12 cellular contexts compared by ENCODE assay signal in the genomic region with DNA sequence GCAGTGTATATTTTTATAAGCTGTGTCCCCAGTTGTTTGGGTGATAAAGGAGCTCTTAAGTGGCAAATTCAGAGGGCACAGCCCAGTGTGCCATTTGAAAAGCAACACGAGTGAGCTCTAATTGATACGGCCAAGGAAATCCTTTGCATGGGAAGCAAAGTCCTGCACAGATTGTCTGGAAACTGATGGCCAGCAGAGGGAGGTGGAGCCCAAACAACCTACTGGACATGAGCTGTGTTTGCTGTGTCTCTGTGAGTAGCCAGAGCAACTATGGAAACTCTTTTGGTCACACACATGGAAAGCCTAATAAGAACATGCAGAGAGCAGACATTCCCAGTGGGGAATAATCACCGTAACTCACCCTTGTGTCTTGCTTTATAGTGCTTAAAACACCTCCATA. TPM values are rescaled to one million over a fixed set of nuclear protein-coding genes. Genes with fewer than 3 reads are reported as not detected.
DNase-seq lines count a peak whose midpoint lies in the region; ATAC-seq and TF ChIP-seq lines count a peak whose summit lies in the region.
"Had no signal": no experiment of that assay in that cellular context is flagged by ENCODE, and none has a peak within 500 bp of the region (broad histone marks: within the 10 kb centered on the region; RNA-seq: fewer than 3 reads in every experiment).

No MANE protein-coding gene starts in this region.

- TF ChIP-seq CTCF in cardiac muscle cell (IDR thresholded peaks at IDR 0.05; ENCODE audit: low read depth, low read length) = peak; percentile 12
- no peak for TF ChIP-seq CTCF in heart left ventricle (IDR thresholded peaks at IDR 0.05)
- peak; percentile 32 for TF ChIP-seq CTCF in foreskin fibroblast (IDR thresholded peaks at IDR 0.05; ENCODE audit: low read depth, low read length)
- peak; percentile 64 for TF ChIP-seq CTCF in type B pancreatic cell (conservative IDR thresholded peaks at IDR 0.05)

- H3K4me1 Mint-ChIP-seq in type B pancreatic cell (ENCODE audit: unreplicated experiment) = no peaks in the 10 kb centered on the region
- no peaks in the 10 kb centered on the region for H3K4me1 Mint-ChIP-seq in activated T-helper 1 cell treated with anti-CD3 and anti-CD28 coated beads, Interleukin-12 subunit alpha, Interleukin-12 subunit beta, Interleukin-2, Interleukin-4 antibody, amounts not matched to agents 30 ng/mL and 10 ng/mL and 1 ng/mL, durations not matched to agents 14 hours and 24 hours and 36 hours (ENCODE audit: low read depth)

- H3K9me3 ChIP-seq in cardiac muscle cell (ENCODE audit: low read depth) = no peaks in the 10 kb centered on the region
- no peaks in the 10 kb centered on the region for H3K9me3 ChIP-seq in heart left ventricle
- peaks cover 3% of the 10 kb centered on the region; the same call in 1 of the 2 replicates for H3K9me3 ChIP-seq in HAP-1
- H3K9me3 ChIP-seq: tibial nerve had no signal

- H3K4me3 ChIP-seq in cardiac muscle cell = no peak overlapping the region
- H3K4me3 ChIP-seq in heart left ventricle = no peak overlapping the region
- H3K4me3 ChIP-seq in foreskin fibroblast (ENCODE audit: low read depth in 1 of 2, low read length in 2 of 2) = no peak overlapping the region
- H3K4me3 ChIP-seq in HAP-1 = no peak overlapping the region
- H3K4me3 ChIP-seq: tibial nerve had no signal

- H3K27ac ChIP-seq in cardiac muscle cell = no peak overlapping the region
- no peak overlapping the region for H3K27ac ChIP-seq in heart left ventricle
- H3K27ac ChIP-seq: parathyroid adenoma, tibial nerve had no signal

- H3K36me3 Mint-ChIP-seq in type B pancreatic cell = no peaks in the 10 kb centered on the region
- H3K36me3 Mint-ChIP-seq in activated T-helper 1 cell treated with anti-CD3 and anti-CD28 coated beads, Interleukin-12 subunit alpha, Interleukin-12 subunit beta, Interleukin-2, Interleukin-4 antibody, amounts not matched to agents 30 ng/mL and 10 ng/mL and 1 ng/mL, durations not matched to agents 14 hours and 24 hours and 36 hours (ENCODE audit: low read depth) = no peaks in the 10 kb centered on the region

- H3K27ac Mint-ChIP-seq in type B pancreatic cell = no peak overlapping the region
- H3K27ac Mint-ChIP-seq in activated T-helper 1 cell treated with anti-CD3 and anti-CD28 coated beads, Interleukin-12 subunit alpha, Interleukin-12 subunit beta, Interleukin-2, Interleukin-4 antibody, amounts not matched to agents 30 ng/mL and 10 ng/mL and 1 ng/mL, durations not matched to agents 14 hours and 24 hours and 36 hours = no peak overlapping the region

- peaks cover 67% of the 10 kb centered on the region for H3K27me3 Mint-ChIP-seq in type B pancreatic cell
- peaks cover 26% of the 10 kb centered on the region for H3K27me3 Mint-ChIP-seq in activated T-helper 1 cell treated with anti-CD3 and anti-CD28 coated beads, Interleukin-12 subunit alpha, Interleukin-12 subunit beta, Interleukin-2, Interleukin-4 antibody, amounts not matched to agents 30 ng/mL and 10 ng/mL and 1 ng/mL, durations not matched to agents 14 hours and 24 hours and 36 hours (ENCODE audit: insufficient read depth)

- no peaks in the 10 kb centered on the region for H3K4me1 ChIP-seq in cardiac muscle cell (ENCODE audit: low read depth)
- H3K4me1 ChIP-seq in heart left ventricle = no peaks in the 10 kb centered on the region
- H3K4me1 ChIP-seq in HAP-1 = no peaks in the 10 kb centered on the region
- H3K4me1 ChIP-seq: parathyroid adenoma, tibial nerve had no signal

- in situ Hi-C loops in HAP-1 (cut with MboI; ENCODE audit: low sequenced_read_pairs) = no loop called here

- TF ChIP-seq POLR2A in heart left ventricle (IDR thresholded peaks at IDR 0.05) = no peak

- 46 to 50% (median 48%) methylated on average over 3 of the region's 3 CpGs for WGBS in heart left ventricle, 4 donors

- no peak overlapping the region for H3K4me3 Mint-ChIP-seq in type B pancreatic cell
- no peak overlapping the region for H3K4me3 Mint-ChIP-seq in activated T-helper 1 cell treated with anti-CD3 and anti-CD28 coated beads, Interleukin-12 subunit alpha, Interleukin-12 subunit beta, Interleukin-2, Interleukin-4 antibody, amounts not matched to agents 30 ng/mL and 10 ng/mL and 1 ng/mL, durations not matched to agents 14 hours and 24 hours and 36 hours

- no peaks in the 10 kb centered on the region for H3K9me3 Mint-ChIP-seq in type B pancreatic cell
- H3K9me3 Mint-ChIP-seq in activated T-helper 1 cell treated with anti-CD3 and anti-CD28 coated beads, Interleukin-12 subunit alpha, Interleukin-12 subunit beta, Interleukin-2, Interleukin-4 antibody, amounts not matched to agents 30 ng/mL and 10 ng/mL and 1 ng/mL, durations not matched to agents 14 hours and 24 hours and 36 hours = no peaks in the 10 kb centered on the region

- DNase-seq in cardiac muscle cell (ENCODE audit: low read depth in 1 of 2, low spot score in 1 of 2) (peak; percentile 12 to 43), heart left ventricle (no peak), foreskin fibroblast (peak in 1 of 2 donors; percentile 41), type B pancreatic cell (ENCODE audit: extremely low spot score, unreplicated experiment) (no peak), HAP-1 (ENCODE audit: low spot score in 2 of 2) (no peak), HPDE6-E6E7 (ENCODE audit: extremely low spot score) (no peak)
- DNase-seq in activated T-helper 1 cell treated with anti-CD3 and anti-CD28 coated beads, Interleukin-12 subunit alpha, Interleukin-12 subunit beta, Interleukin-2, Interleukin-4 antibody, amounts not matched to agents 30 ng/mL and 10 ng/mL and 1 ng/mL, durations not matched to agents 14 hours and 24 hours and 36 hours (ENCODE audit: low spot score) = no peak
- DNase-seq: effector memory CD4-positive, alpha-beta T cell; NCI-H446 had no signal

- intact Hi-C loops in heart left ventricle (cut with DNase I) = no loop called here
- intact Hi-C loops in activated T-helper 1 cell treated with anti-CD3 and anti-CD28 coated beads, Interleukin-12 subunit alpha, Interleukin-12 subunit beta, Interleukin-2, Interleukin-4 antibody, amounts not matched to agents 30 ng/mL and 10 ng/mL and 1 ng/mL, durations not matched to agents 14 hours and 24 hours and 36 hours (cut with micrococcal nuclease) = no loop called here

- no peaks in the 10 kb centered on the region for H3K27me3 ChIP-seq in cardiac muscle cell
- H3K27me3 ChIP-seq in heart left ventricle = peaks cover 0 to 45% (median 5%) of the 10 kb centered on the region in 9 donors
- peaks cover 13% of the 10 kb centered on the region for H3K27me3 ChIP-seq in HAP-1 (ENCODE audit: low read depth)

- ATAC-seq in heart left ventricle = no peak
- peak; percentile 76 for ATAC-seq in SK-N-SH treated with all-trans-retinoic acid at 6 μM for 48 hours

- H3K36me3 ChIP-seq in cardiac muscle cell (no peaks in the 10 kb centered on the region), heart left ventricle (no peaks in the 10 kb centered on the region), HAP-1 (replicated peaks) (no peaks in the 10 kb centered on the region)
- H3K36me3 ChIP-seq: tibial nerve had no signal

TF ChIP-seq in SK-N-SH treated with all-trans-retinoic acid at 6 μM for 48 hours, 23 proteins besides CTCF, POLR2A, EP300 and RAD21:
- TF ChIP-seq RARB (CRISPR knock-in tag; IDR thresholded peaks at IDR 0.05) = no peak
- TF ChIP-seq GLIS3 (CRISPR knock-in tag; IDR thresholded peaks at IDR 0.05) = no peak
- TF ChIP-seq ZC3H10 (CRISPR knock-in tag; IDR thresholded peaks at IDR 0.05) = no peak
- no peak for TF ChIP-seq ZFP3 (CRISPR knock-in tag; IDR thresholded peaks at IDR 0.05)
- TF ChIP-seq CSRNP3 (CRISPR knock-in tag; IDR thresholded peaks at IDR 0.05) = no peak
- no peak for TF ChIP-seq ARNTL (CRISPR knock-in tag; IDR thresholded peaks at IDR 0.05; ENCODE audit: borderline replicate concordance, low read depth)
- TF ChIP-seq ZNF565 (CRISPR knock-in tag; conservative IDR thresholded peaks at IDR 0.05; ENCODE audit: low read depth) = no peak
- no peak for TF ChIP-seq OSR1 (CRISPR knock-in tag; IDR thresholded peaks at IDR 0.05)
- TF ChIP-seq PPARA (CRISPR knock-in tag; IDR thresholded peaks at IDR 0.05; ENCODE audit: borderline replicate concordance) = no peak
- TF ChIP-seq POU6F1 (CRISPR knock-in tag; IDR thresholded peaks at IDR 0.05; ENCODE audit: borderline replicate concordance, low read depth) = no peak
- no peak for TF ChIP-seq CSDC2 (CRISPR knock-in tag; IDR thresholded peaks at IDR 0.05)
- TF ChIP-seq TOX (CRISPR knock-in tag; IDR thresholded peaks at IDR 0.05; ENCODE audit: borderline replicate concordance) = no peak

RNA-seq across cellular contexts. Expression of gene ONECUT1, which starts 24.4 kb away (rescaled TPM):
- total RNA-seq in cardiac muscle cell (0.18 TPM in 1 of 2 replicates, not detected in the other), heart left ventricle (not detected), type B pancreatic cell (ENCODE audit: low replicate concordance) (11.0 and 11.1 TPM in 2 replicates)
- polyA plus RNA-seq in cardiac muscle cell (0.44 TPM in 1 of 2 replicates, not detected in the other), heart left ventricle (not detected)
- total RNA-seq in activated T-helper 1 cell treated with anti-CD3 and anti-CD28 coated beads, Interleukin-12 subunit alpha, Interleukin-12 subunit beta, Interleukin-2, Interleukin-4 antibody, amounts not matched to agents 30 ng/mL and 10 ng/mL and 1 ng/mL, durations not matched to agents 14 hours and 24 hours and 36 hours = not detected in 2 replicates

Comparison
In these comparisons a context has a peak if more than half of its experiments do, and no peak if none do; other contexts are left out.
1. DNase-seq: peak in cardiac muscle cell (2 of 2); none in heart left ventricle (0 of 5), type B pancreatic cell (single experiment), HAP-1 (0 of 2), activated T-helper 1 cell treated with anti-CD3 and anti-CD28 coated beads, Interleukin-12 subunit alpha, Interleukin-12 subunit beta, Interleukin-2, Interleukin-4 antibody, amounts not matched to agents 30 ng/mL and 10 ng/mL and 1 ng/mL, durations not matched to agents 14 hours and 24 hours and 36 hours (single experiment) and HPDE6-E6E7 (single experiment).
2. CTCF ChIP-seq: peak in cardiac muscle cell (single experiment), foreskin fibroblast (single experiment) and type B pancreatic cell (single experiment); none in heart left ventricle (0 of 12).